In the genomic region with DNA sequence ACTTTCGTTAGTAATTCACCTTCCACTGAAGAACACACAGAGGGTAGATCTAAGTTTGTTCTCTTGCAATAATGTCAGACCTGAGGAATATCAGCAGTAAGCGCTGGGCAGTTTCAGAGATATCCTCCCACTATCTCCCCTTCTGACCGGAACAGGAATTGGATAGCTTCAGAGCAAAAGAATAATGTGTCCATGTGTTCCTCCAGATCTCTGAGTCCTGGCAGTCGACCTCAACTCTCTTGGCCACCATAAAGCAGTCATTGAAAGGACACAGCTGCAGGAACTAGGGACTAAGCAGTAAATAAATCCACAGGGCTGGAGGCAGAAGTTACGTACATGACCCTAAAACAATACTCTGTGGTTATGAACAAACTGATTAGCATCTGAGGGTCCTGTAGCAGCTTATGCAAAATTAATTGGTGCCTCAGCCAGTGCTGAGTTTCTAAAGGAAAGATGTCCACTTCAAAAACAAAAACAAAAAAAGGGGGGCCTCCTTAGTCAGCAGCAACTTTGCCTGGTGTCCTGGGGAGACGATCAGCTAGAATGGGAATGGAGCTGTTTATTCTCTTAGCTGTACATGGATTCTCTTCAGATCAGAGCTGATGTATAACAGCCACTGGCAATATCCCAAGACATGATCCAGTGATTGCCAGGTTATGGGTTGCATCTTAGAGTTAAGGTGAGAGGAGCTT, we compare ENCODE assay signal across 1 cellular context.
TF ChIP-seq lines count a peak whose summit lies in the region.

No MANE protein-coding gene starts in this region.

TF ChIP-seq in K562, 482 proteins besides CTCF, POLR2A, EP300 and RAD21 (continued from another document and continues in another):
- TF ChIP-seq, protein P1, sequence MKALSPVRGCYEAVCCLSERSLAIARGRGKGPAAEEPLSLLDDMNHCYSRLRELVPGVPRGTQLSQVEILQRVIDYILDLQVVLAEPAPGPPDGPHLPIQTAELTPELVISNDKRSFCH (CRISPR knock-in tag; IDR thresholded peaks at IDR 0.05): no peak
- TF ChIP-seq, protein P1 (tag; IDR thresholded peaks at IDR 0.05): no peak
- TF ChIP-seq CBFB (CRISPR knock-in tag; IDR thresholded peaks at IDR 0.05) (no peak), CBX3 (IDR thresholded peaks at IDR 0.05; ENCODE audit: borderline replicate concordance in 1 of 2, low read length in 2 of 2) (peak in 1 of 2 experiments; percentile 40; a peak in 1 of 3 replicates), TFAM (CRISPR knock-in tag; conservative IDR thresholded peaks at IDR 0.05) (no peak), PHF8 (IDR thresholded peaks at IDR 0.05; ENCODE audit: borderline replicate concordance, low read length) (peak; percentile 14; the same call in 1 of the 2 replicates), LARP7 (IDR thresholded peaks at IDR 0.05) (no peak), CCNT2 (IDR thresholded peaks at IDR 0.05; ENCODE audit: borderline replicate concordance, extremely low read depth, insufficient read length, low read depth, low read length) (no peak), ZNF217 (CRISPR knock-in tag; IDR thresholded peaks at IDR 0.05) (no peak), ZNF75A (CRISPR knock-in tag; IDR thresholded peaks at IDR 0.05) (no peak), DDX20 (tag; IDR thresholded peaks at IDR 0.05; ENCODE audit: low read depth) (no peak), ZNF253 (CRISPR knock-in tag; conservative IDR thresholded peaks at IDR 0.05) (no peak), CTBP1 (IDR thresholded peaks at IDR 0.05; ENCODE audit: borderline replicate concordance) (no peak), NR3C1 (CRISPR knock-in tag; IDR thresholded peaks at IDR 0.05) (no peak), ZNF444 (CRISPR knock-in tag; IDR thresholded peaks at IDR 0.05) (no peak), HDAC6 (IDR thresholded peaks at IDR 0.05; ENCODE audit: low read depth, low read length) (no peak), ZNF3 (CRISPR knock-in tag; IDR thresholded peaks at IDR 0.05) (no peak), ZNF232 (CRISPR knock-in tag; IDR thresholded peaks at IDR 0.05) (no peak), RHOXF2B (CRISPR knock-in tag; conservative IDR thresholded peaks at IDR 0.05) (no peak), ZNF507 (tag; conservative IDR thresholded peaks at IDR 0.05) (no peak), BMI1 (IDR thresholded peaks at IDR 0.05; ENCODE audit: low read length) (no peak), ZNF41 (CRISPR knock-in tag; conservative IDR thresholded peaks at IDR 0.05) (no peak), POLR2G (IDR thresholded peaks at IDR 0.05; ENCODE audit: low read depth, low read length) (no peak), ERF (CRISPR knock-in tag; IDR thresholded peaks at IDR 0.05) (0 out of 2 replicates have a peak, but pooled peaks have one; percentile 53)
- TF ChIP-seq, protein P2, sequence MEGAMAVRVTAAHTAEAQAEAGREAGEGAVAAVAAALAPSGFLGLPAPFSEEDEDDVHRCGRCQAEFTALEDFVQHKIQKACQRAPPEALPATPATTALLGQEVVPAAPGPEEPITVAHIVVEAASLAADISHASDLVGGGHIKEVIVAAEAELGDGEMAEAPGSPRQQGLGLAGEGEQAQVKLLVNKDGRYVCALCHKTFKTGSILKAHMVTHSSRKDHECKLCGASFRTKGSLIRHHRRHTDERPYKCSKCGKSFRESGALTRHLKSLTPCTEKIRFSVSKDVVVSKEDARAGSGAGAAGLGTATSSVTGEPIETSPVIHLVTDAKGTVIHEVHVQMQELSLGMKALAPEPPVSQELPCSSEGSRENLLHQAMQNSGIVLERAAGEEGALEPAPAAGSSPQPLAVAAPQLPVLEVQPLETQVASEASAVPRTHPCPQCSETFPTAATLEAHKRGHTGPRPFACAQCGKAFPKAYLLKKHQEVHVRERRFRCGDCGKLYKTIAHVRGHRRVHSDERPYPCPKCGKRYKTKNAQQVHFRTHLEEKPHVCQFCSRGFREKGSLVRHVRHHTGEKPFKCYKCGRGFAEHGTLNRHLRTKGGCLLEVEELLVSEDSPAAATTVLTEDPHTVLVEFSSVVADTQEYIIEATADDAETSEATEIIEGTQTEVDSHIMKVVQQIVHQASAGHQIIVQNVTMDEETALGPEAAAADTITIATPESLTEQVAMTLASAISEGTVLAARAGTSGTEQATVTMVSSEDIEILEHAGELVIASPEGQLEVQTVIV (CRISPR knock-in tag; IDR thresholded peaks at IDR 0.05; ENCODE audit: borderline replicate concordance): no peak
- TF ChIP-seq, protein P3, sequence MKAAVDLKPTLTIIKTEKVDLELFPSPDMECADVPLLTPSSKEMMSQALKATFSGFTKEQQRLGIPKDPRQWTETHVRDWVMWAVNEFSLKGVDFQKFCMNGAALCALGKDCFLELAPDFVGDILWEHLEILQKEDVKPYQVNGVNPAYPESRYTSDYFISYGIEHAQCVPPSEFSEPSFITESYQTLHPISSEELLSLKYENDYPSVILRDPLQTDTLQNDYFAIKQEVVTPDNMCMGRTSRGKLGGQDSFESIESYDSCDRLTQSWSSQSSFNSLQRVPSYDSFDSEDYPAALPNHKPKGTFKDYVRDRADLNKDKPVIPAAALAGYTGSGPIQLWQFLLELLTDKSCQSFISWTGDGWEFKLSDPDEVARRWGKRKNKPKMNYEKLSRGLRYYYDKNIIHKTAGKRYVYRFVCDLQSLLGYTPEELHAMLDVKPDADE (conservative IDR thresholded peaks at IDR 0.05; ENCODE audit: control insufficient read depth, low read depth, low read length): no peak
- TF ChIP-seq, protein P4, sequence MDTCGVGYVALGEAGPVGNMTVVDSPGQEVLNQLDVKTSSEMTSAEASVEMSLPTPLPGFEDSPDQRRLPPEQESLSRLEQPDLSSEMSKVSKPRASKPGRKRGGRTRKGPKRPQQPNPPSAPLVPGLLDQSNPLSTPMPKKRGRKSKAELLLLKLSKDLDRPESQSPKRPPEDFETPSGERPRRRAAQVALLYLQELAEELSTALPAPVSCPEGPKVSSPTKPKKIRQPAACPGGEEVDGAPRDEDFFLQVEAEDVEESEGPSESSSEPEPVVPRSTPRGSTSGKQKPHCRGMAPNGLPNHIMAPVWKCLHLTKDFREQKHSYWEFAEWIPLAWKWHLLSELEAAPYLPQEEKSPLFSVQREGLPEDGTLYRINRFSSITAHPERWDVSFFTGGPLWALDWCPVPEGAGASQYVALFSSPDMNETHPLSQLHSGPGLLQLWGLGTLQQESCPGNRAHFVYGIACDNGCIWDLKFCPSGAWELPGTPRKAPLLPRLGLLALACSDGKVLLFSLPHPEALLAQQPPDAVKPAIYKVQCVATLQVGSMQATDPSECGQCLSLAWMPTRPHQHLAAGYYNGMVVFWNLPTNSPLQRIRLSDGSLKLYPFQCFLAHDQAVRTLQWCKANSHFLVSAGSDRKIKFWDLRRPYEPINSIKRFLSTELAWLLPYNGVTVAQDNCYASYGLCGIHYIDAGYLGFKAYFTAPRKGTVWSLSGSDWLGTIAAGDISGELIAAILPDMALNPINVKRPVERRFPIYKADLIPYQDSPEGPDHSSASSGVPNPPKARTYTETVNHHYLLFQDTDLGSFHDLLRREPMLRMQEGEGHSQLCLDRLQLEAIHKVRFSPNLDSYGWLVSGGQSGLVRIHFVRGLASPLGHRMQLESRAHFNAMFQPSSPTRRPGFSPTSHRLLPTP (IDR thresholded peaks at IDR 0.05; ENCODE audit: borderline replicate concordance, extremely low read depth, insufficient read length): no peak
- TF ChIP-seq, protein P5, sequence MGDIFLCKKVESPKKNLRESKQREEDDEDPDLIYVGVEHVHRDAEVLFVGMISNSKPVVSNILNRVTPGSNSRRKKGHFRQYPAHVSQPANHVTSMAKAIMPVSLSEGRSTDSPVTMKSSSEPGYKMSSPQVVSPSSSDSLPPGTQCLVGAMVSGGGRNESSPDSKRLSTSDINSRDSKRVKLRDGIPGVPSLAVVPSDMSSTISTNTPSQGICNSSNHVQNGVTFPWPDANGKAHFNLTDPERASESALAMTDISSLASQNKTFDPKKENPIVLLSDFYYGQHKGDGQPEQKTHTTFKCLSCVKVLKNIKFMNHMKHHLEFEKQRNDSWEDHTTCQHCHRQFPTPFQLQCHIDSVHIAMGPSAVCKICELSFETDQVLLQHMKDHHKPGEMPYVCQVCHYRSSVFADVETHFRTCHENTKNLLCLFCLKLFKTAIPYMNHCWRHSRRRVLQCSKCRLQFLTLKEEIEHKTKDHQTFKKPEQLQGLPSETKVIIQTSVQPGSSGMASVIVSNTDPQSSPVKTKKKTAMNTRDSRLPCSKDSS (IDR thresholded peaks at IDR 0.05; ENCODE audit: low read depth, partially characterized antibody): no peak
- TF ChIP-seq, protein P6, sequence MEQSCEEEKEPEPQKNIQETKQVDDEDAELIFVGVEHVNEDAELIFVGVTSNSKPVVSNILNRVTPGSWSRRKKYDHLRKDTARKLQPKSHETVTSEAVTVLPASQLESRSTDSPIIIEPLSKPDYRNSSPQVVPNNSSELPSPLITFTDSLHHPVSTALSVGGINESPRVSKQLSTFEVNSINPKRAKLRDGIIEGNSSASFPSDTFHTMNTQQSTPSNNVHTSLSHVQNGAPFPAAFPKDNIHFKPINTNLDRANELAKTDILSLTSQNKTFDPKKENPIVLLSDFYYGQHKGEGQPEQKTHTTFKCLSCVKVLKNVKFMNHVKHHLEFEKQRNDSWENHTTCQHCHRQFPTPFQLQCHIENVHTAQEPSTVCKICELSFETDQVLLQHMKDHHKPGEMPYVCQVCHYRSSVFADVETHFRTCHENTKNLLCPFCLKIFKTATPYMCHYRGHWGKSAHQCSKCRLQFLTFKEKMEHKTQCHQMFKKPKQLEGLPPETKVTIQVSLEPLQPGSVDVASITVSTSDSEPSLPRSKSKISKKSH (CRISPR knock-in tag; IDR thresholded peaks at IDR 0.05): no peak
- TF ChIP-seq, protein P7, sequence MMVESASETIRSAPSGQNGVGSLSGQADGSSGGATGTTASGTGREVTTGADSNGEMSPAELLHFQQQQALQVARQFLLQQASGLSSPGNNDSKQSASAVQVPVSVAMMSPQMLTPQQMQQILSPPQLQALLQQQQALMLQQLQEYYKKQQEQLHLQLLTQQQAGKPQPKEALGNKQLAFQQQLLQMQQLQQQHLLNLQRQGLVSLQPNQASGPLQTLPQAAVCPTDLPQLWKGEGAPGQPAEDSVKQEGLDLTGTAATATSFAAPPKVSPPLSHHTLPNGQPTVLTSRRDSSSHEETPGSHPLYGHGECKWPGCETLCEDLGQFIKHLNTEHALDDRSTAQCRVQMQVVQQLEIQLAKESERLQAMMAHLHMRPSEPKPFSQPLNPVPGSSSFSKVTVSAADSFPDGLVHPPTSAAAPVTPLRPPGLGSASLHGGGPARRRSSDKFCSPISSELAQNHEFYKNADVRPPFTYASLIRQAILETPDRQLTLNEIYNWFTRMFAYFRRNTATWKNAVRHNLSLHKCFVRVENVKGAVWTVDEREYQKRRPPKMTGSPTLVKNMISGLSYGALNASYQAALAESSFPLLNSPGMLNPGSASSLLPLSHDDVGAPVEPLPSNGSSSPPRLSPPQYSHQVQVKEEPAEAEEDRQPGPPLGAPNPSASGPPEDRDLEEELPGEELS (CRISPR knock-in tag; IDR thresholded peaks at IDR 0.05; ENCODE audit: borderline replicate concordance): no peak
- TF ChIP-seq, protein P8, sequence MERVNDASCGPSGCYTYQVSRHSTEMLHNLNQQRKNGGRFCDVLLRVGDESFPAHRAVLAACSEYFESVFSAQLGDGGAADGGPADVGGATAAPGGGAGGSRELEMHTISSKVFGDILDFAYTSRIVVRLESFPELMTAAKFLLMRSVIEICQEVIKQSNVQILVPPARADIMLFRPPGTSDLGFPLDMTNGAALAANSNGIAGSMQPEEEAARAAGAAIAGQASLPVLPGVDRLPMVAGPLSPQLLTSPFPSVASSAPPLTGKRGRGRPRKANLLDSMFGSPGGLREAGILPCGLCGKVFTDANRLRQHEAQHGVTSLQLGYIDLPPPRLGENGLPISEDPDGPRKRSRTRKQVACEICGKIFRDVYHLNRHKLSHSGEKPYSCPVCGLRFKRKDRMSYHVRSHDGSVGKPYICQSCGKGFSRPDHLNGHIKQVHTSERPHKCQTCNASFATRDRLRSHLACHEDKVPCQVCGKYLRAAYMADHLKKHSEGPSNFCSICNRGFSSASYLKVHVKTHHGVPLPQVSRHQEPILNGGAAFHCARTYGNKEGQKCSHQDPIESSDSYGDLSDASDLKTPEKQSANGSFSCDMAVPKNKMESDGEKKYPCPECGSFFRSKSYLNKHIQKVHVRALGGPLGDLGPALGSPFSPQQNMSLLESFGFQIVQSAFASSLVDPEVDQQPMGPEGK (CRISPR knock-in tag; IDR thresholded peaks at IDR 0.05; ENCODE audit: borderline replicate concordance): no peak
- TF ChIP-seq, protein P9, sequence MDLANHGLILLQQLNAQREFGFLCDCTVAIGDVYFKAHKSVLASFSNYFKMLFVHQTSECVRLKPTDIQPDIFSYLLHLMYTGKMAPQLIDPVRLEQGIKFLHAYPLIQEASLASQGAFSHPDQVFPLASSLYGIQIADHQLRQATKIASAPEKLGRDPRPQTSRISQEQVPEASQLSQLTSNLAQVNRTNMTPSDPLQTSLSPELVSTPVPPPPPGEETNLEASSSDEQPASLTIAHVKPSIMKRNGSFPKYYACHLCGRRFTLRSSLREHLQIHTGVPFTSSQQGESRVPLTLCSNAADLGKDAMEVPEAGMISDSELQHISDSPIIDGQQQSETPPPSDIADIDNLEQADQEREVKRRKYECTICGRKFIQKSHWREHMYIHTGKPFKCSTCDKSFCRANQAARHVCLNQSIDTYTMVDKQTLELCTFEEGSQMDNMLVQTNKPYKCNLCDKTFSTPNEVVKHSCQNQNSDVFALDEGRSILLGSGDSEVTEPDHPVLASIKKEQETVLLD (IDR thresholded peaks at IDR 0.05): peak; percentile 34; the same call in 1 of the 2 replicates
- TF ChIP-seq, protein P10, sequence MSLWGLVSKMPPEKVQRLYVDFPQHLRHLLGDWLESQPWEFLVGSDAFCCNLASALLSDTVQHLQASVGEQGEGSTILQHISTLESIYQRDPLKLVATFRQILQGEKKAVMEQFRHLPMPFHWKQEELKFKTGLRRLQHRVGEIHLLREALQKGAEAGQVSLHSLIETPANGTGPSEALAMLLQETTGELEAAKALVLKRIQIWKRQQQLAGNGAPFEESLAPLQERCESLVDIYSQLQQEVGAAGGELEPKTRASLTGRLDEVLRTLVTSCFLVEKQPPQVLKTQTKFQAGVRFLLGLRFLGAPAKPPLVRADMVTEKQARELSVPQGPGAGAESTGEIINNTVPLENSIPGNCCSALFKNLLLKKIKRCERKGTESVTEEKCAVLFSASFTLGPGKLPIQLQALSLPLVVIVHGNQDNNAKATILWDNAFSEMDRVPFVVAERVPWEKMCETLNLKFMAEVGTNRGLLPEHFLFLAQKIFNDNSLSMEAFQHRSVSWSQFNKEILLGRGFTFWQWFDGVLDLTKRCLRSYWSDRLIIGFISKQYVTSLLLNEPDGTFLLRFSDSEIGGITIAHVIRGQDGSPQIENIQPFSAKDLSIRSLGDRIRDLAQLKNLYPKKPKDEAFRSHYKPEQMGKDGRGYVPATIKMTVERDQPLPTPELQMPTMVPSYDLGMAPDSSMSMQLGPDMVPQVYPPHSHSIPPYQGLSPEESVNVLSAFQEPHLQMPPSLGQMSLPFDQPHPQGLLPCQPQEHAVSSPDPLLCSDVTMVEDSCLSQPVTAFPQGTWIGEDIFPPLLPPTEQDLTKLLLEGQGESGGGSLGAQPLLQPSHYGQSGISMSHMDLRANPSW (CRISPR knock-in tag; IDR thresholded peaks at IDR 0.05): no peak
- TF ChIP-seq, protein P11, sequence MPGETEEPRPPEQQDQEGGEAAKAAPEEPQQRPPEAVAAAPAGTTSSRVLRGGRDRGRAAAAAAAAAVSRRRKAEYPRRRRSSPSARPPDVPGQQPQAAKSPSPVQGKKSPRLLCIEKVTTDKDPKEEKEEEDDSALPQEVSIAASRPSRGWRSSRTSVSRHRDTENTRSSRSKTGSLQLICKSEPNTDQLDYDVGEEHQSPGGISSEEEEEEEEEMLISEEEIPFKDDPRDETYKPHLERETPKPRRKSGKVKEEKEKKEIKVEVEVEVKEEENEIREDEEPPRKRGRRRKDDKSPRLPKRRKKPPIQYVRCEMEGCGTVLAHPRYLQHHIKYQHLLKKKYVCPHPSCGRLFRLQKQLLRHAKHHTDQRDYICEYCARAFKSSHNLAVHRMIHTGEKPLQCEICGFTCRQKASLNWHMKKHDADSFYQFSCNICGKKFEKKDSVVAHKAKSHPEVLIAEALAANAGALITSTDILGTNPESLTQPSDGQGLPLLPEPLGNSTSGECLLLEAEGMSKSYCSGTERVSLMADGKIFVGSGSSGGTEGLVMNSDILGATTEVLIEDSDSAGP (CRISPR knock-in tag; IDR thresholded peaks at IDR 0.05): no peak
